13 cellular contexts compared by ENCODE assay signal in genomic region chr6:709471-710056, GRCh38. TPM values are rescaled to one million over a fixed set of nuclear protein-coding genes. Genes with fewer than 3 reads are reported as not detected.
A peak's percentile ranks its signal among the peaks of the same experiment; 100 is the strongest.
DNase-seq lines count a peak whose midpoint lies in the region; ATAC-seq and TF ChIP-seq lines count a peak whose summit lies in the region.
"Had no signal": no experiment of that assay in that cellular context is flagged by ENCODE, and none has a peak within 500 bp of the region (broad histone marks: within the 10 kb centered on the region; RNA-seq: fewer than 3 reads in every experiment).

No MANE protein-coding gene starts in this region.

- H3K9me3 Mint-ChIP-seq in activated T-cell treated with anti-CD3 and anti-CD28 coated beads, Interleukin-2, amount 50 U/mL, for 4 hours = no peaks in the 10 kb centered on the region
- no peaks in the 10 kb centered on the region for H3K9me3 Mint-ChIP-seq in activated B cell treated with CpG ODN at 0.5 μM for 24 hours

- peak overlapping the region; percentile 60 for H3K4me3 Mint-ChIP-seq in activated T-cell treated with anti-CD3 and anti-CD28 coated beads, Interleukin-2, amount 50 U/mL, for 4 hours
- peak overlapping the region; percentile 52 for H3K4me3 Mint-ChIP-seq in activated B cell treated with CpG ODN at 0.5 μM for 24 hours

- CTCF ChIA-PET in activated B cell treated with CpG ODN at 0.5 μM for 24 hours (lab: Charles Lee) = interaction anchor here (0.6 kb wide), 1 partner anchor 17 kb away, joined by 3 read pairs; the partner anchor contains the start of gene EXOC2

- no peak for ATAC-seq in activated T-cell treated with anti-CD3 and anti-CD28 coated beads, Interleukin-2, amount 50 U/mL, for 4 hours
- no peak for ATAC-seq in activated B cell treated with CpG ODN at 0.5 μM for 24 hours (ENCODE audit: low read depth)
- ATAC-seq in gastroesophageal sphincter = no peak
- no peak for ATAC-seq in HG02852 (IDR thresholded peaks at IDR 0.05; ENCODE audit: unreplicated experiment)
- ATAC-seq: body of pancreas, foreskin keratinocyte, pancreas had no signal

- peaks cover 23% of the 10 kb centered on the region for H3K4me1 Mint-ChIP-seq in activated T-cell treated with anti-CD3 and anti-CD28 coated beads, Interleukin-2, amount 50 U/mL, for 4 hours (ENCODE audit: low read depth)
- peaks cover 17% of the 10 kb centered on the region for H3K4me1 Mint-ChIP-seq in activated B cell treated with CpG ODN at 0.5 μM for 24 hours

- H3K27ac ChIP-seq in gastroesophageal sphincter (peak overlapping the region in 3 of 4 donors; percentile 93 to 98 (median 95)), stomach (peak overlapping the region in 4 of 5 donors; percentile 82 to 94 (median 92))
- H3K27ac ChIP-seq: foreskin keratinocyte had no signal

- DNase-seq in activated T-cell treated with anti-CD3 and anti-CD28 coated beads, Interleukin-2, amount 50 U/mL, for 4 hours = no peak
- DNase-seq in activated T-cell treated with anti-CD3 and anti-CD28 coated beads for 4 hours (no peak), activated B cell treated with CpG ODN at 0.5 μM for 24 hours (no peak), stomach (no peak), cardiac septum (ENCODE audit: low spot score) (no peak)
- DNase-seq in central memory CD4-positive, alpha-beta T cell = no peak
- DNase-seq: activated effector memory CD4-positive, alpha-beta T cell treated with Interleukin-2 at 50 U/mL for 16 hours; body of pancreas; foreskin keratinocyte; MV-4-11; pancreas had no signal

- WGBS in gastroesophageal sphincter (ENCODE audit: low coverage in 1 of 2), 2 donors = 75 to 79% methylated on average over 3 of the region's 3 CpGs
- WGBS in stomach, 5 donors = 76 to 82% (median 80%) methylated on average over 3 of the region's 3 CpGs

- H3K9me3 ChIP-seq in gastroesophageal sphincter (no peaks in the 10 kb centered on the region), stomach (no peaks in the 10 kb centered on the region)
- H3K9me3 ChIP-seq: pancreas had no signal

- H3K4me1 ChIP-seq in gastroesophageal sphincter (peaks cover 0 to 26% (median 3%) of the 10 kb centered on the region in 3 donors), stomach (peaks cover 11 to 30% (median 21%) of the 10 kb centered on the region in 4 donors)
- H3K4me1 ChIP-seq: foreskin keratinocyte, pancreas had no signal

- no peak overlapping the region for H3K27ac Mint-ChIP-seq in activated B cell treated with CpG ODN at 0.5 μM for 24 hours

- TF ChIP-seq EP300 in gastroesophageal sphincter (IDR thresholded peaks at IDR 0.05) (no peak), stomach (IDR thresholded peaks at IDR 0.05) (no peak)

- peaks cover 13% of the 10 kb centered on the region for H3K27me3 Mint-ChIP-seq in activated T-cell treated with anti-CD3 and anti-CD28 coated beads, Interleukin-2, amount 50 U/mL, for 4 hours (ENCODE audit: low read depth)
- peaks cover 4% of the 10 kb centered on the region for H3K27me3 Mint-ChIP-seq in activated B cell treated with CpG ODN at 0.5 μM for 24 hours

- H3K36me3 ChIP-seq in gastroesophageal sphincter = no peaks in the 10 kb centered on the region
- no peaks in the 10 kb centered on the region for H3K36me3 ChIP-seq in stomach
- H3K36me3 ChIP-seq: pancreas had no signal

- H3K27me3 ChIP-seq in gastroesophageal sphincter = no peaks in the 10 kb centered on the region
- peaks cover 0 to 6% (median 0%) of the 10 kb centered on the region in 3 donors for H3K27me3 ChIP-seq in stomach
- H3K27me3 ChIP-seq: foreskin keratinocyte had no signal

- intact Hi-C loops in activated B cell treated with CpG ODN at 0.5 μM for 24 hours (cut with micrococcal nuclease) (loop anchor here (2.0 to 10.0 kb wide), 3 partner anchors 82 to 485 kb away; no protein-coding TSS in a partner anchor), stomach (cut with DNase I; ENCODE audit: low total_unique reads) (loop anchor here (10.0 kb wide), 1 partner anchor 675 kb away; the partner anchor contains the start of gene FOXF2), cardiac septum (cut with DNase I) (no loop called here)

- no peak for TF ChIP-seq CTCF in activated B cell treated with CpG ODN at 0.5 μM for 24 hours (IDR thresholded peaks at IDR 0.05)
- no peak for TF ChIP-seq CTCF in gastroesophageal sphincter (IDR thresholded peaks at IDR 0.05)
- TF ChIP-seq CTCF in stomach (IDR thresholded peaks at IDR 0.05) = no peak

- H3K36me3 Mint-ChIP-seq in activated T-cell treated with anti-CD3 and anti-CD28 coated beads, Interleukin-2, amount 50 U/mL, for 4 hours (ENCODE audit: insufficient read depth) = no peaks in the 10 kb centered on the region
- H3K36me3 Mint-ChIP-seq in activated B cell treated with CpG ODN at 0.5 μM for 24 hours (ENCODE audit: low read depth) = peaks cover 6% of the 10 kb centered on the region

- POLR2A ChIA-PET in activated B cell treated with CpG ODN at 0.5 μM for 24 hours (lab: Charles Lee) = interaction anchor here (1.1 to 1.9 kb wide), 2 partner anchors 8 to 17 kb away, joined by 3 to 6 read pairs; partner anchors contain the start of gene EXOC2

- TF ChIP-seq POLR2A in gastroesophageal sphincter (IDR thresholded peaks at IDR 0.05) (no peak), stomach (IDR thresholded peaks at IDR 0.05) (no peak)

- H3K4me3 ChIP-seq in gastroesophageal sphincter (peak overlapping the region in 1 of 2 donors; percentile 59), stomach (no peak overlapping the region)
- H3K4me3 ChIP-seq: body of pancreas had no signal

RNA-seq across cellular contexts. Expression of gene EXOC2, which starts 16.6 kb away (rescaled TPM):
- total RNA-seq in activated T-cell treated with anti-CD3 and anti-CD28 coated beads, Interleukin-2, amount 50 U/mL, for 4 hours = 10 to 100 TPM; 29.8 to 31.3 (median 30.0) TPM
- total RNA-seq in activated B cell treated with CpG ODN at 0.5 μM for 24 hours (29.8 and 30.8 TPM in 2 replicates), gastroesophageal sphincter (10 to 100 TPM; 17.8 to 39.2 (median 25.8) TPM), stomach (10 to 100 TPM in 4 of 5 donors, 1 to 10 TPM in 1; 6.7 to 39.7 (median 20.3) TPM), cardiac septum (16.2 TPM)
- polyA plus RNA-seq in stomach = 1 to 10 TPM; 5.3 to 8.9 (median 8.5) TPM

RNA-seq across cellular contexts. Expression of gene HUS1B, which starts 52.7 kb away (rescaled TPM):
- total RNA-seq in activated T-cell treated with anti-CD3 and anti-CD28 coated beads, Interleukin-2, amount 50 U/mL, for 4 hours = 1 to 10 TPM; 1.8 to 2.5 (median 2.2) TPM
- total RNA-seq in activated B cell treated with CpG ODN at 0.5 μM for 24 hours (1.3 and 2.7 TPM in 2 replicates), gastroesophageal sphincter (1 to 10 TPM in 2 of 4 donors, under 1 TPM in 1, not detected in 1; 0.77 to 2.3 (median 2.0) TPM), stomach (10 to 100 TPM in 1 of 5 donors, 1 to 10 TPM in 2, not detected in 2; 2.9 to 46.1 (median 4.8) TPM), cardiac septum (0.86 TPM)
- polyA plus RNA-seq in stomach = under 1 TPM in 1 of 3 donors, not detected in 2; 0.31 TPM
